Comparison of ENCODE assay signal across 1 cellular context in genomic region chr14:29650554-29651269, GRCh38.
TF ChIP-seq lines count a peak whose summit lies in the region.

No MANE protein-coding gene starts in this region.

TF ChIP-seq in K562, 482 proteins besides CTCF, POLR2A, EP300 and RAD21 (continued from another document and continues in another):
- no peak for TF ChIP-seq ZNF407 (IDR thresholded peaks at IDR 0.05; ENCODE audit: low read depth)
- TF ChIP-seq ZBTB26 (CRISPR knock-in tag; IDR thresholded peaks at IDR 0.05) = no peak
- TF ChIP-seq ZNF274 (IDR thresholded peaks at IDR 0.05; ENCODE audit: borderline replicate concordance, low read depth, low read length) = no peak
- TF ChIP-seq BRF1 (IDR thresholded peaks at IDR 0.05; ENCODE audit: borderline replicate concordance, extremely low read depth, insufficient read length) = no peak
- no peak for TF ChIP-seq KLF6 (CRISPR knock-in tag; IDR thresholded peaks at IDR 0.05; ENCODE audit: borderline replicate concordance)
- no peak for TF ChIP-seq ZC3H11A (IDR thresholded peaks at IDR 0.05; ENCODE audit: low read depth, low read length)
- TF ChIP-seq NCOA6 (IDR thresholded peaks at IDR 0.05) = no peak
- no peak for TF ChIP-seq NFATC3 (IDR thresholded peaks at IDR 0.05)
- peak; percentile 69; the same call in 1 of the 2 replicates for TF ChIP-seq ZNF644 (tag; IDR thresholded peaks at IDR 0.05; ENCODE audit: low read depth)
- TF ChIP-seq SOX6 (IDR thresholded peaks at IDR 0.05) = peak; percentile 80
- TF ChIP-seq SIRT6 (IDR thresholded peaks at IDR 0.05; ENCODE audit: low read depth, low read length) = no peak
- TF ChIP-seq GATAD2A (IDR thresholded peaks at IDR 0.05) = no peak
- TF ChIP-seq CBX2 (IDR thresholded peaks at IDR 0.05; ENCODE audit: insufficient read depth, low read length, poor library complexity, severe bottlenecking) = no peak
- TF ChIP-seq FOXA1 (IDR thresholded peaks at IDR 0.05; ENCODE audit: borderline replicate concordance) = no peak
- peak; percentile 55 for TF ChIP-seq PKNOX1 (IDR thresholded peaks at IDR 0.05)
- peak; percentile 85 for TF ChIP-seq NFIC (IDR thresholded peaks at IDR 0.05)
- TF ChIP-seq ZNF75A (CRISPR knock-in tag; IDR thresholded peaks at IDR 0.05) = no peak
- TF ChIP-seq RBBP5 (IDR thresholded peaks at IDR 0.05; ENCODE audit: borderline replicate concordance, insufficient read depth, low read length, poor library complexity, severe bottlenecking) = no peak
- peak; percentile 95 for TF ChIP-seq CBFA2T2 (conservative IDR thresholded peaks at IDR 0.05)
- TF ChIP-seq ZNF175 (CRISPR knock-in tag; IDR thresholded peaks at IDR 0.05; ENCODE audit: low read depth) = 0 out of 2 replicates have a peak, but pooled peaks have one; percentile 26
- TF ChIP-seq PHB2 (IDR thresholded peaks at IDR 0.05; ENCODE audit: low read depth) = peak; percentile 83
- no peak for TF ChIP-seq PTBP1 (IDR thresholded peaks at IDR 0.05; ENCODE audit: low read depth, low read length)
- TF ChIP-seq PHF21A (IDR thresholded peaks at IDR 0.05; ENCODE audit: borderline replicate concordance, low read depth) = no peak
- TF ChIP-seq, protein P1, sequence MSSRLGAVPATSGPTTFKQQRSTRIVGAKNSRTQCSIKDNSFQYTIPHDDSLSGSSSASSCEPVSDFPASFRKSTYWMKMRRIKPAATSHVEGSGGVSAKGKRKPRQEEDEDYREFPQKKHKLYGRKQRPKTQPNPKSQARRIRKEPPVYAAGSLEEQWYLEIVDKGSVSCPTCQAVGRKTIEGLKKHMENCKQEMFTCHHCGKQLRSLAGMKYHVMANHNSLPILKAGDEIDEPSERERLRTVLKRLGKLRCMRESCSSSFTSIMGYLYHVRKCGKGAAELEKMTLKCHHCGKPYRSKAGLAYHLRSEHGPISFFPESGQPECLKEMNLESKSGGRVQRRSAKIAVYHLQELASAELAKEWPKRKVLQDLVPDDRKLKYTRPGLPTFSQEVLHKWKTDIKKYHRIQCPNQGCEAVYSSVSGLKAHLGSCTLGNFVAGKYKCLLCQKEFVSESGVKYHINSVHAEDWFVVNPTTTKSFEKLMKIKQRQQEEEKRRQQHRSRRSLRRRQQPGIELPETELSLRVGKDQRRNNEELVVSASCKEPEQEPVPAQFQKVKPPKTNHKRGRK (tag; IDR thresholded peaks at IDR 0.05) = no peak
- TF ChIP-seq, protein P2, sequence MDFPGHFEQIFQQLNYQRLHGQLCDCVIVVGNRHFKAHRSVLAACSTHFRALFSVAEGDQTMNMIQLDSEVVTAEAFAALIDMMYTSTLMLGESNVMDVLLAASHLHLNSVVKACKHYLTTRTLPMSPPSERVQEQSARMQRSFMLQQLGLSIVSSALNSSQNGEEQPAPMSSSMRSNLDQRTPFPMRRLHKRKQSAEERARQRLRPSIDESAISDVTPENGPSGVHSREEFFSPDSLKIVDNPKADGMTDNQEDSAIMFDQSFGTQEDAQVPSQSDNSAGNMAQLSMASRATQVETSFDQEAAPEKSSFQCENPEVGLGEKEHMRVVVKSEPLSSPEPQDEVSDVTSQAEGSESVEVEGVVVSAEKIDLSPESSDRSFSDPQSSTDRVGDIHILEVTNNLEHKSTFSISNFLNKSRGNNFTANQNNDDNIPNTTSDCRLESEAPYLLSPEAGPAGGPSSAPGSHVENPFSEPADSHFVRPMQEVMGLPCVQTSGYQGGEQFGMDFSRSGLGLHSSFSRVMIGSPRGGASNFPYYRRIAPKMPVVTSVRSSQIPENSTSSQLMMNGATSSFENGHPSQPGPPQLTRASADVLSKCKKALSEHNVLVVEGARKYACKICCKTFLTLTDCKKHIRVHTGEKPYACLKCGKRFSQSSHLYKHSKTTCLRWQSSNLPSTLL (IDR thresholded peaks at IDR 0.05) = no peak
- TF ChIP-seq RBM39 (optimal IDR thresholded peaks at IDR 0.05; ENCODE audit: low read depth, low read length) = no peak
- no peak for TF ChIP-seq TOE1 (IDR thresholded peaks at IDR 0.05; ENCODE audit: borderline replicate concordance)
- TF ChIP-seq TOE1 (CRISPR knock-in tag; IDR thresholded peaks at IDR 0.05; ENCODE audit: borderline replicate concordance, low read depth) = no peak
- TF ChIP-seq RNF2 (IDR thresholded peaks at IDR 0.05) = peak; percentile 65; the same call in 1 of the 2 replicates
- TF ChIP-seq ASH1L (IDR thresholded peaks at IDR 0.05; ENCODE audit: borderline replicate concordance, low read depth, partially characterized antibody) = no peak
- TF ChIP-seq, protein P3, sequence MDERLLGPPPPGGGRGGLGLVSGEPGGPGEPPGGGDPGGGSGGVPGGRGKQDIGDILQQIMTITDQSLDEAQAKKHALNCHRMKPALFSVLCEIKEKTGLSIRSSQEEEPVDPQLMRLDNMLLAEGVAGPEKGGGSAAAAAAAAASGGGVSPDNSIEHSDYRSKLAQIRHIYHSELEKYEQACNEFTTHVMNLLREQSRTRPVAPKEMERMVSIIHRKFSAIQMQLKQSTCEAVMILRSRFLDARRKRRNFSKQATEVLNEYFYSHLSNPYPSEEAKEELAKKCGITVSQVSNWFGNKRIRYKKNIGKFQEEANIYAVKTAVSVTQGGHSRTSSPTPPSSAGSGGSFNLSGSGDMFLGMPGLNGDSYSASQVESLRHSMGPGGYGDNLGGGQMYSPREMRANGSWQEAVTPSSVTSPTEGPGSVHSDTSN (CRISPR knock-in tag; IDR thresholded peaks at IDR 0.05; ENCODE audit: low read depth) = no peak
- TF ChIP-seq, protein P3 (tag; conservative IDR thresholded peaks at IDR 0.05; ENCODE audit: low read depth) = peak; percentile 74
- no peak for TF ChIP-seq ZFX (CRISPR knock-in tag; IDR thresholded peaks at IDR 0.05)
- TF ChIP-seq ATF3 (IDR thresholded peaks at IDR 0.05) = no peak
- no peak for TF ChIP-seq ATF3 (CRISPR knock-in tag; conservative IDR thresholded peaks at IDR 0.05)
- TF ChIP-seq CREM (IDR thresholded peaks at IDR 0.05; ENCODE audit: low read depth) = peak; percentile 30; the same call in 1 of the 2 replicates
- no peak for TF ChIP-seq FOS (IDR thresholded peaks at IDR 0.05; ENCODE audit: extremely low read depth, insufficient read length)
- TF ChIP-seq ZNF589 (CRISPR knock-in tag; IDR thresholded peaks at IDR 0.05; ENCODE audit: low read depth) = peak; percentile 43; the same call in 1 of the 2 replicates
- TF ChIP-seq MYC (IDR thresholded peaks at IDR 0.05; ENCODE audit: low read depth, low read length) = no peak
- TF ChIP-seq MYC (CRISPR knock-in tag; IDR thresholded peaks at IDR 0.05; ENCODE audit: borderline replicate concordance, low read depth) = no peak
- no peak for TF ChIP-seq PURB (CRISPR knock-in tag; IDR thresholded peaks at IDR 0.05; ENCODE audit: low read depth)
- TF ChIP-seq SMARCC2 (IDR thresholded peaks at IDR 0.05; ENCODE audit: low read depth) = peak; percentile 53; the same call in 1 of the 2 replicates
- TF ChIP-seq ZNF212 (CRISPR knock-in tag; IDR thresholded peaks at IDR 0.05) = no peak
